In the genomic region with DNA sequence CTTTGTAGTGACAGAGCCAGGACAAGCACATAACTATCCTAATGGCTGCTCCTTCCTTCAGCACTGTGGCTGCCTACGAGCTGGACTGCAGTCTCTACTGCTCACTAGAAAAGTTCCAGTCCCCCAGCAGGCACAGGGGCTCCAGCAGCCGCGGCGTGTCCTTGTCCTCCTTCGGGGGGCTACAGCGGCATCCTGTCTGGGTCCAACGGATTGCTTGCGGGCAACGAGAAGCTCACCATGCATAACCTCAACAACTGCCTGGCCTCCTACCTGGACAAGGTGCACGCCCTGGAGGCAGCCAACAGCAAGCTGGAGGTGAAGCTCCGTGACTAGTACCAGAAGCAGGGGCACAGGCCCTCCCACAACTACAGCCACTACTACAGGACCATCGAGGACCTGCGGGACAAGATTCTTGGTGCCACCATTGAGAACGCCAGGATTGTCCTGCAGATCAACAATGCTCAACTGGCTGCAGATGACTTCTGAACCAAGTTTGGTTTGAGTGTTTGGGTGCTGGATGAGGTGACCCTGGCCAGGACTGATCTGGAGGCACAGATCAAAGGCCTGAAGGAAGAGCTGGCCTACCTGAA, we compare ENCODE assay signal across 18 cellular contexts.
"Had no signal": no experiment of that assay in that cellular context is flagged by ENCODE, and none has a peak within 500 bp of the region (broad histone marks: within the 10 kb centered on the region; RNA-seq: fewer than 3 reads in every experiment).

No MANE protein-coding gene starts in this region.

- H3K36me3 ChIP-seq: left lung, upper lobe of left lung had no signal

- H3K36me3 Mint-ChIP-seq: activated CD4-positive, alpha-beta memory T cell treated with anti-CD3 and anti-CD28 coated beads for 36 hours; activated naive CD8-positive, alpha-beta T cell treated with anti-CD3 and anti-CD28 coated beads, Interleukin-2, amount 10 ng/mL, durations not matched to agents 7 days and 5 days; naive thymus-derived CD4-positive, alpha-beta T cell had no signal

- H3K9me3 ChIP-seq: left lung, SK-N-SH, upper lobe of left lung had no signal

- H3K4me3 ChIP-seq: left lung, upper lobe of left lung had no signal

- FAIRE-seq: TTC549 had no signal

- H3K27me3 Mint-ChIP-seq: activated CD4-positive, alpha-beta memory T cell treated with anti-CD3 and anti-CD28 coated beads for 36 hours; activated CD4-positive, alpha-beta T cell treated with anti-CD3 and anti-CD28 coated beads for 36 hours; activated naive CD8-positive, alpha-beta T cell treated with anti-CD3 and anti-CD28 coated beads, Interleukin-2, amount 10 ng/mL, durations not matched to agents 7 days and 5 days; naive thymus-derived CD4-positive, alpha-beta T cell; stimulated activated naive CD8-positive, alpha-beta T cell treated with anti-CD3 and anti-CD28 coated beads, Interleukin-15, Interleukin-2, amounts not matched to agents 100 ng/mL and 50 ng/mL, for 24 hours had no signal

- H3K4me3 Mint-ChIP-seq: activated CD4-positive, alpha-beta memory T cell treated with anti-CD3 and anti-CD28 coated beads for 36 hours; activated CD4-positive, alpha-beta T cell treated with anti-CD3 and anti-CD28 coated beads for 36 hours; activated naive CD8-positive, alpha-beta T cell treated with anti-CD3 and anti-CD28 coated beads, Interleukin-2, amount 10 ng/mL, durations not matched to agents 7 days and 5 days; naive thymus-derived CD4-positive, alpha-beta T cell; stimulated activated naive CD8-positive, alpha-beta T cell treated with anti-CD3 and anti-CD28 coated beads, Interleukin-15, Interleukin-2, amounts not matched to agents 100 ng/mL and 50 ng/mL, for 24 hours; T-helper 2 cell treated with Interferon-gamma antibody and Interleukin-4, amounts not matched to agents 5 μg/mL and 100 μg/mL, for 36 hours; WTC11 had no signal

- H3K27me3 ChIP-seq: left lung, upper lobe of left lung had no signal

- H3K27ac Mint-ChIP-seq: activated CD4-positive, alpha-beta memory T cell treated with anti-CD3 and anti-CD28 coated beads for 36 hours; activated CD4-positive, alpha-beta T cell treated with anti-CD3 and anti-CD28 coated beads for 36 hours; activated naive CD8-positive, alpha-beta T cell treated with anti-CD3 and anti-CD28 coated beads, Interleukin-2, amount 10 ng/mL, durations not matched to agents 7 days and 5 days; naive thymus-derived CD4-positive, alpha-beta T cell; stimulated activated naive CD8-positive, alpha-beta T cell treated with anti-CD3 and anti-CD28 coated beads, Interleukin-15, Interleukin-2, amounts not matched to agents 100 ng/mL and 50 ng/mL, for 24 hours; T-helper 2 cell treated with Interferon-gamma antibody and Interleukin-4, amounts not matched to agents 5 μg/mL and 100 μg/mL, for 36 hours had no signal

- ATAC-seq: activated CD4-positive, alpha-beta T cell treated with anti-CD3 and anti-CD28 coated beads for 36 hours; naive thymus-derived CD4-positive, alpha-beta T cell; WTC11 had no signal

- H3K9ac ChIP-seq: SK-N-SH had no signal

- H3K9me3 Mint-ChIP-seq: activated CD4-positive, alpha-beta memory T cell treated with anti-CD3 and anti-CD28 coated beads for 36 hours; activated naive CD8-positive, alpha-beta T cell treated with anti-CD3 and anti-CD28 coated beads, Interleukin-2, amount 10 ng/mL, durations not matched to agents 7 days and 5 days; stimulated activated naive CD8-positive, alpha-beta T cell treated with anti-CD3 and anti-CD28 coated beads, Interleukin-15, Interleukin-2, amounts not matched to agents 100 ng/mL and 50 ng/mL, for 24 hours; T-helper 2 cell treated with Interferon-gamma antibody and Interleukin-4, amounts not matched to agents 5 μg/mL and 100 μg/mL, for 36 hours had no signal

- DNase-seq: activated CD4-positive, alpha-beta memory T cell treated with anti-CD3 and anti-CD28 coated beads for 36 hours; activated CD4-positive, alpha-beta T cell treated with anti-CD3 and anti-CD28 coated beads for 36 hours; activated naive CD4-positive, alpha-beta T cell treated with Interleukin-2 at 50 U/mL for 16 hours; activated naive CD8-positive, alpha-beta T cell treated with anti-CD3 and anti-CD28 coated beads, Interleukin-2, amount 10 ng/mL, durations not matched to agents 7 days and 5 days; amygdala; dermis blood vessel endothelial cell; effector memory CD4-positive, alpha-beta T cell; foreskin fibroblast; left lung; naive thymus-derived CD4-positive, alpha-beta T cell; retina; SK-N-SH; stimulated activated CD4-positive, alpha-beta T cell treated with anti-CD3 and anti-CD28 coated beads, Interleukin-2, amount 100 ng/mL, for 24 hours had no signal
